In genomic region chr13:26132756-26133155, GRCh38 we compare ENCODE assay signal across 11 cellular contexts.
DNase-seq lines count a peak whose midpoint lies in the region; ATAC-seq and TF ChIP-seq lines count a peak whose summit lies in the region.
"Had no signal": no experiment of that assay in that cellular context is flagged by ENCODE, and none has a peak within 500 bp of the region (broad histone marks: within the 10 kb centered on the region; RNA-seq: fewer than 3 reads in every experiment).

No MANE protein-coding gene starts in this region.

- TF ChIP-seq POLR2A in upper lobe of left lung (IDR thresholded peaks at IDR 0.05): no peak

- DNase-seq in GM03348 (ENCODE audit: low spot score): peak; percentile 16
- no peak for DNase-seq in Panc1 (ENCODE audit: low read depth, low spot score)
- peak; percentile 29 for DNase-seq in fibroblast of the aortic adventitia (ENCODE audit: low read depth)
- no peak for DNase-seq in NCI-H146 treated with DMSO at 0.1 percent for 48 hours (lab: John Stamatoyannopoulos, UW; ENCODE audit: unreplicated experiment)
- DNase-seq in upper lobe of left lung: no peak
- DNase-seq: activated CD8-positive, alpha-beta memory T cell treated with anti-CD3 and anti-CD28 coated beads, Interleukin-2, amount 10 ng/mL, durations not matched to agents 7 days and 5 days; NK-92 treated with Interleukin-12 subunit alpha and Interleukin-12 subunit beta, amount 100 ng/mL, for 24 hours had no signal

- H3K4me1 ChIP-seq in Panc1 (ENCODE audit: control insufficient read depth, insufficient read depth, low read length): no peaks in the 10 kb centered on the region
- H3K4me1 ChIP-seq in upper lobe of left lung: no peaks in the 10 kb centered on the region
- H3K4me1 ChIP-seq: Caco-2 had no signal

- CTCF ChIA-PET in Panc1 (lab: Charles Lee): no interaction called here

- no peak overlapping the region for H3K4me3 ChIP-seq in Panc1 (ENCODE audit: low read depth in 2 of 2, low read length in 2 of 2)
- no peak overlapping the region for H3K4me3 ChIP-seq in fibroblast of the aortic adventitia (ENCODE audit: low read depth, low read length)
- no peak overlapping the region for H3K4me3 ChIP-seq in upper lobe of left lung

- TF ChIP-seq CTCF in 22Rv1 (IDR thresholded peaks at IDR 0.05): peak; percentile 38
- peak; percentile 50 for TF ChIP-seq CTCF in Panc1 (IDR thresholded peaks at IDR 0.05)
- TF ChIP-seq CTCF in fibroblast of the aortic adventitia (IDR thresholded peaks at IDR 0.05; ENCODE audit: insufficient read depth, low read length): peak; percentile 44
- no peak for TF ChIP-seq CTCF in upper lobe of left lung (IDR thresholded peaks at IDR 0.05)

- intact Hi-C loops in Panc1 (cut with micrococcal nuclease; ENCODE audit: unreplicated experiment): no loop called here

- in situ Hi-C loops in Panc1 (cut with HindIII; ENCODE audit: low pct_unique_long_range_greater_than_20kb, low sequenced_read_pairs): no loop called here

- no TSS peak for BruUV-seq in Panc1 (replicated peaks; lab: Mats Ljungman, UMichigan)

- H3K27me3 ChIP-seq in Panc1 (ENCODE audit: control insufficient read depth, insufficient read depth, low read length) (no peaks in the 10 kb centered on the region), upper lobe of left lung (no peaks in the 10 kb centered on the region)

- H3K36me3 ChIP-seq in Panc1 (ENCODE audit: control insufficient read depth, insufficient read depth, low read length) (no peaks in the 10 kb centered on the region), upper lobe of left lung (no peaks in the 10 kb centered on the region)

- POLR2A ChIA-PET in Panc1 (lab: Charles Lee): no interaction called here

- TF ChIP-seq EP300 in upper lobe of left lung (IDR thresholded peaks at IDR 0.05): no peak

- ATAC-seq in Panc1 (no peak), GM18511 (IDR thresholded peaks at IDR 0.05; ENCODE audit: unreplicated experiment) (no peak), HG02973 (IDR thresholded peaks at IDR 0.05; ENCODE audit: unreplicated experiment) (no peak), upper lobe of left lung (ENCODE audit: low FRiP score in 2 of 2) (no peak)
- ATAC-seq: activated CD8-positive, alpha-beta memory T cell treated with anti-CD3 and anti-CD28 coated beads, Interleukin-2, amount 10 ng/mL, durations not matched to agents 7 days and 5 days had no signal

- no peaks in the 10 kb centered on the region for H3K9me3 ChIP-seq in Panc1 (ENCODE audit: control insufficient read depth, insufficient read depth, low read depth, low read length)
- no peaks in the 10 kb centered on the region for H3K9me3 ChIP-seq in upper lobe of left lung
- H3K9me3 ChIP-seq: Caco-2 had no signal

- no peak overlapping the region for H3K27ac ChIP-seq in 22Rv1
- no peak overlapping the region for H3K27ac ChIP-seq in Panc1 (ENCODE audit: low read length)
- no peak overlapping the region for H3K27ac ChIP-seq in upper lobe of left lung

- 45 to 61% methylated on average over 2 of the region's 2 CpGs for WGBS in upper lobe of left lung, 2 donors

Comparison
In these comparisons a context has a peak if more than half of its experiments do, and no peak if none do; other contexts are left out.
1. CTCF ChIP-seq: peak in 22Rv1 (single experiment), Panc1 (single experiment) and fibroblast of the aortic adventitia (single experiment); none in upper lobe of left lung (0 of 6).
2. DNase-seq: peak in GM03348 (single experiment) and fibroblast of the aortic adventitia (single experiment); none in Panc1 (single experiment), NCI-H146 treated with DMSO at 0.1 percent for 48 hours (single experiment) and upper lobe of left lung (0 of 2).